In the genomic region with DNA sequence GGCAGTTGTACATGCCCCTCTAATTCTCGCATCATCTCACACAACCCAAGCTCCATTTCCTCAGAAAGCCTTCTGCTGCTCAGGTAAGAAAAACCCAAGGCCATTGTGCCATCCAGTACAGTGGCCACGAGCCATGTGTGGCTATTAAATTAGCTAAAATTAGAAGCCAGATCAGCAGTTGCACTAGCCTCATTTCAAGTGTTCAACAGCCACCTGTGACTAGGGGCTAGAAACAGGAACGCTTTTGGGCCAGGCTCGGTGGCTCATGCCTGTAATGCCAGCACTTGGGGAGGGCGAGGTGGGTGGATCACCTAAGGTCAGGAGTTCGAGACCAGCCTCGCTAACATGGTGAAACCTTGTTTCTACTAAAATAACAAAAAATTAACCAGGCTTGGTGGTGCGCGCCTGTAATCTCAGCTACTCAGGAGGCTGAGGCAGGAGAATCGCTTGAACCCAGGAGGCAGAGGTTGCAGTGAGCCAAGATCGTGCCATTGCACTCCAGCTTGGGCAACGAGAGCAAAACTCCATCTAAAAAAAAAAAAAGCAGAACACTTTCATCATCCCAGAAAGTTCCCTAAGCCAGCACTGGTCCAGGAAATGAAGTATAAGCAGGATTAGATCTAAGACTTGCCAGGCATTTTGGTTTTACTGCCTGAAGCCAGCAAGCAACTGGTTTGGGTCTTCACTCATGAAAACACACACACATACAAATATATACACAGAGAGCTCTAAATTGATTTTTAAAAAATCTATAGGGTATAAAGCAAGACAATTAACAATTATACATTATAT, we compare ENCODE assay signal across 1 cellular context.
TF ChIP-seq lines count a peak whose summit lies in the region.

No MANE protein-coding gene starts in this region.

TF ChIP-seq in IMR-90, 13 proteins besides CTCF, POLR2A, EP300 and RAD21 (continued from another document):
- TF ChIP-seq, protein P1, sequence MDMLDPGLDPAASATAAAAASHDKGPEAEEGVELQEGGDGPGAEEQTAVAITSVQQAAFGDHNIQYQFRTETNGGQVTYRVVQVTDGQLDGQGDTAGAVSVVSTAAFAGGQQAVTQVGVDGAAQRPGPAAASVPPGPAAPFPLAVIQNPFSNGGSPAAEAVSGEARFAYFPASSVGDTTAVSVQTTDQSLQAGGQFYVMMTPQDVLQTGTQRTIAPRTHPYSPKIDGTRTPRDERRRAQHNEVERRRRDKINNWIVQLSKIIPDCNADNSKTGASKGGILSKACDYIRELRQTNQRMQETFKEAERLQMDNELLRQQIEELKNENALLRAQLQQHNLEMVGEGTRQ (IDR thresholded peaks at IDR 0.05; ENCODE audit: low read depth, low read length), result no peak
- TF ChIP-seq, protein P2, sequence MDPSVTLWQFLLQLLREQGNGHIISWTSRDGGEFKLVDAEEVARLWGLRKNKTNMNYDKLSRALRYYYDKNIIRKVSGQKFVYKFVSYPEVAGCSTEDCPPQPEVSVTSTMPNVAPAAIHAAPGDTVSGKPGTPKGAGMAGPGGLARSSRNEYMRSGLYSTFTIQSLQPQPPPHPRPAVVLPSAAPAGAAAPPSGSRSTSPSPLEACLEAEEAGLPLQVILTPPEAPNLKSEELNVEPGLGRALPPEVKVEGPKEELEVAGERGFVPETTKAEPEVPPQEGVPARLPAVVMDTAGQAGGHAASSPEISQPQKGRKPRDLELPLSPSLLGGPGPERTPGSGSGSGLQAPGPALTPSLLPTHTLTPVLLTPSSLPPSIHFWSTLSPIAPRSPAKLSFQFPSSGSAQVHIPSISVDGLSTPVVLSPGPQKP (IDR thresholded peaks at IDR 0.05; ENCODE audit: borderline replicate concordance, low read depth, low read length), result no peak
- TF ChIP-seq CHD1 (IDR thresholded peaks at IDR 0.05; ENCODE audit: low read depth, low read length) (no peak), SMC3 (IDR thresholded peaks at IDR 0.05; ENCODE audit: low read depth, low read length) (no peak), RCOR1 (IDR thresholded peaks at IDR 0.05; ENCODE audit: insufficient replicate concordance, low read length) (no peak), BHLHE40 (IDR thresholded peaks at IDR 0.05; ENCODE audit: low read depth, low read length) (no peak), MAFK (IDR thresholded peaks at IDR 0.05; ENCODE audit: low read depth, low read length) (no peak), MXI1 (IDR thresholded peaks at IDR 0.05; ENCODE audit: borderline replicate concordance, low read depth, low read length) (no peak), NFE2L2 (IDR thresholded peaks at IDR 0.05; ENCODE audit: low read depth, low read length) (no peak), FOS (IDR thresholded peaks at IDR 0.05; ENCODE audit: low read depth, low read length) (no peak), RFX5 (IDR thresholded peaks at IDR 0.05; ENCODE audit: low read depth, low read length) (no peak)
